ENCODE assay signal across 16 cellular contexts in genomic region chr2:208983476-208983875, GRCh38.
"Had no signal": no experiment of that assay in that cellular context is flagged by ENCODE, and none has a peak within 500 bp of the region (broad histone marks: within the 10 kb centered on the region; RNA-seq: fewer than 3 reads in every experiment).

No MANE protein-coding gene starts in this region.

- H3K27me3 ChIP-seq: adrenal gland, brain microvascular endothelial cell, suprapubic skin had no signal

- H3K36me3 ChIP-seq: adrenal gland, brain microvascular endothelial cell, suprapubic skin had no signal

- H3K9me3 ChIP-seq: adrenal gland, psoas muscle, suprapubic skin had no signal

- H3K4me3 ChIP-seq: adrenal gland, psoas muscle, suprapubic skin had no signal

- H3K27ac ChIP-seq: adrenal gland, brain microvascular endothelial cell, psoas muscle, suprapubic skin had no signal

- H3K4me1 ChIP-seq: psoas muscle had no signal

- ATAC-seq: left lobe of liver; natural killer cell treated with Interleukin-12 subunit alpha and Interleukin-12 subunit beta and Interleukin-15 and Interleukin-18, amount 100 ng/mL, for 72 hours; psoas muscle; sciatic nerve had no signal

- DNase-seq: activated CD4-positive, alpha-beta T cell treated with anti-CD3 and anti-CD28 coated beads, Interleukin-2, amount 50 U/mL, for 1 hour; activated naive CD4-positive, alpha-beta T cell treated with anti-CD3 and anti-CD28 coated beads, Interleukin-2, amount 10 ng/mL, durations not matched to agents 7 days and 5 days; brain microvascular endothelial cell; cerebellar nuclear complex; dermis blood vessel endothelial cell; endodermal cell; glutamatergic neuron; nucleus accumbens; psoas muscle; stimulated activated CD4-positive, alpha-beta T cell treated with anti-CD3 and anti-CD28 coated beads, Interleukin-12 subunit alpha, Interleukin-12 subunit beta, amount 100 ng/mL, for 4 hours; stimulated activated naive CD4-positive, alpha-beta T cell treated with Interleukin-2 at 50 U/mL for 16 hours had no signal
